In genomic region chr11:61679301-61679700, GRCh38 we compare ENCODE assay signal across 14 cellular contexts. TPM values are rescaled to one million over a fixed set of nuclear protein-coding genes. Genes with fewer than 3 reads are reported as not detected.
DNase-seq lines count a peak whose midpoint lies in the region; ATAC-seq, FAIRE-seq and TF ChIP-seq lines count a peak whose summit lies in the region.
"Had no signal": no experiment of that assay in that cellular context is flagged by ENCODE, and none has a peak within 500 bp of the region (broad histone marks: within the 10 kb centered on the region; RNA-seq: fewer than 3 reads in every experiment).

No MANE protein-coding gene starts in this region.

- peak overlapping the region; percentile 100 for H3K4me2 ChIP-seq in HepG2 (ENCODE audit: low read depth, low read length)

- no peak for DNase-seq in HepG2 (ENCODE audit: low spot score)
- no peak for DNase-seq in right lobe of liver
- DNase-seq in T-cell, result no peak
- peak; percentile 90 for DNase-seq in islet precursor cell
- no peak for DNase-seq in DMS 273 (lab: John Stamatoyannopoulos, UW; ENCODE audit: unreplicated experiment)
- no peak for DNase-seq in activated CD8-positive, alpha-beta memory T cell treated with anti-CD3 and anti-CD28 coated beads for 24 hours
- DNase-seq in substantia nigra (lab: John Stamatoyannopoulos, UW), result no peak
- DNase-seq: activated T-cell treated with anti-CD3 and anti-CD28 coated beads, Interleukin-2, amount 50 U/mL, for 48 hours; DMS79; spleen; SW 1271 had no signal

- intact Hi-C loops in HepG2 (cut with micrococcal nuclease; ENCODE audit: unreplicated experiment) (no loop called here), right lobe of liver (cut with DNase I) (loop anchor here in 1 of 2 donors (10.0 kb wide), 1 partner anchor 56 kb away; no protein-coding TSS in a partner anchor)

- H3K79me2 ChIP-seq in HepG2 (ENCODE audit: insufficient read depth, low read length), result peaks cover 28% of the 10 kb centered on the region

- ATAC-seq in HepG2, result no peak
- ATAC-seq in right lobe of liver, result no peak
- ATAC-seq in T-cell (replicated peaks in 1 of 4), result no peak
- ATAC-seq in HG03521 (IDR thresholded peaks at IDR 0.05; ENCODE audit: unreplicated experiment), result no peak

- H3K27me3 ChIP-seq in HepG2 (ENCODE audit: control insufficient read depth in 1 of 2, insufficient read depth in 2 of 2, low read length in 2 of 2) (peaks cover 0 to 1% of the 10 kb centered on the region in 2 experiments; a peak in 2 of 5 replicates), right lobe of liver (no peaks in the 10 kb centered on the region)
- H3K27me3 ChIP-seq: pancreas had no signal

- in situ Hi-C loops in HepG2 (cut with HindIII; ENCODE audit: extremely low pct_ligation_motif_present, low pct_unique_long_range_greater_than_20kb), result no loop called here

- H3K27me3 Mint-ChIP-seq in T-cell, result peaks cover 5 to 34% of the 10 kb centered on the region in 2 donors

- H3K9ac ChIP-seq in HepG2 (ENCODE audit: insufficient read depth, low read depth, low read length), result no peak overlapping the region

- no peak for TF ChIP-seq CTCF in HepG2 (CRISPR knock-in tag; IDR thresholded peaks at IDR 0.05)
- no peak for TF ChIP-seq CTCF in right lobe of liver (IDR thresholded peaks at IDR 0.05)

- no peak for TF ChIP-seq POLR2A in HepG2 (IDR thresholded peaks at IDR 0.05; ENCODE audit: insufficient read depth in 1 of 2, low read depth in 2 of 2, low read length in 2 of 2)
- TF ChIP-seq POLR2A in right lobe of liver (IDR thresholded peaks at IDR 0.05), result no peak

- peak overlapping the region in 2 of 3 donors; percentile 42 to 72 for H3K4me3 Mint-ChIP-seq in T-cell

- CTCF ChIA-PET in HepG2 (lab: Yijun Ruan, JAX; ENCODE audit: low intra/inter-chr PET ratio, low total read pairs), result interaction anchor here (1.3 to 1.6 kb wide), 2 partner anchors 8 to 54 kb away, joined by 4 to 8 read pairs; no protein-coding TSS in a partner anchor
- CTCF ChIA-PET in T-cell (lab: Charles Lee), result interaction anchor here (1.1 to 2.7 kb wide), 2 partner anchors 54 kb away, joined by 3 to 21 read pairs; no protein-coding TSS in a partner anchor

- H3K27ac ChIP-seq in HepG2 (ENCODE audit: extremely low read length, insufficient read depth, low read length), result no peak overlapping the region
- H3K27ac ChIP-seq in right lobe of liver, result no peak overlapping the region
- H3K27ac ChIP-seq in substantia nigra (ENCODE audit: low read depth, low read length, poor library complexity, severe bottlenecking), result no peak overlapping the region

- BruUV-seq in HepG2 (replicated peaks; lab: Mats Ljungman, UMichigan), result no TSS peak

- H2AFZ ChIP-seq in HepG2 (ENCODE audit: low read length), result no peak overlapping the region

- H3K27ac Mint-ChIP-seq in T-cell, result no peak overlapping the region

- TF ChIP-seq RAD21 in HepG2 (CRISPR knock-in tag; IDR thresholded peaks at IDR 0.05), result no peak

- no peak for FAIRE-seq in HepG2 (lab: Jason Lieb, UNC)
- FAIRE-seq: pancreas had no signal

- 22% methylated on average over 9 of the region's 9 CpGs for WGBS in HepG2 (ENCODE audit: low lambda C conversion rate)
- WGBS in right lobe of liver (ENCODE audit: insufficient coverage, low coverage, low lambda C conversion rate, missing lambda C conversion rate), result 69% methylated on average over 9 of the region's 9 CpGs

- no peaks in the 10 kb centered on the region for H4K20me1 ChIP-seq in HepG2 (ENCODE audit: insufficient read depth, low read length)

- POLR2A ChIA-PET in HepG2 (lab: Yijun Ruan, JAX) (interaction anchor here (0.7 to 1.1 kb wide), 3 partner anchors 12 to 68 kb away, joined by 3 to 10 read pairs (median 3); no protein-coding TSS in a partner anchor), T-cell (lab: Charles Lee) (no interaction called here)

- H3K4me3 ChIP-seq in HepG2 (replicated peaks in 1 of 3; ENCODE audit: insufficient read depth in 1 of 3, low read depth in 2 of 3, low read length in 3 of 3) (peak overlapping the region in 2 of 3 experiments; percentile 11 to 79; a peak in 1 of 6 replicates), right lobe of liver (no peak overlapping the region)
- H3K4me3 ChIP-seq: lung had no signal

- no peaks in the 10 kb centered on the region for H3K9me3 Mint-ChIP-seq in T-cell

- TF ChIP-seq EP300 in HepG2 (IDR thresholded peaks at IDR 0.05; ENCODE audit: low read depth in 2 of 2, low read length in 2 of 2), result no peak
- no peak for TF ChIP-seq EP300 in HepG2 (CRISPR knock-in tag; IDR thresholded peaks at IDR 0.05; ENCODE audit: borderline replicate concordance)

- peaks cover 62% of the 10 kb centered on the region for H3K4me1 ChIP-seq in HepG2 (ENCODE audit: insufficient read depth, low read length)
- H3K4me1 ChIP-seq in right lobe of liver, result no peaks in the 10 kb centered on the region

- H3K36me3 ChIP-seq in HepG2 (replicated peaks in 1 of 2; ENCODE audit: control insufficient read depth in 1 of 2, insufficient read depth in 2 of 2, low read length in 2 of 2) (no peaks in the 10 kb centered on the region), right lobe of liver (no peaks in the 10 kb centered on the region)
- H3K36me3 ChIP-seq: pancreas, spleen had no signal

- peaks cover 5 to 11% (median 7%) of the 10 kb centered on the region in 3 donors for H3K4me1 Mint-ChIP-seq in T-cell

- H3K9me3 ChIP-seq in HepG2 (ENCODE audit: low read length) (no peaks in the 10 kb centered on the region), right lobe of liver (no peaks in the 10 kb centered on the region)
- H3K9me3 ChIP-seq: pancreas, spleen had no signal

- H3K36me3 Mint-ChIP-seq in T-cell, result no peaks in the 10 kb centered on the region

TF ChIP-seq in HepG2, 621 proteins besides CTCF, POLR2A, EP300 and RAD21:
- TF ChIP-seq FOSL2 (CRISPR knock-in tag; IDR thresholded peaks at IDR 0.05) (peak; percentile 39; the same call in 1 of the 2 replicates), ZNF263 (CRISPR knock-in tag; IDR thresholded peaks at IDR 0.05) (peak; percentile 92), ZNF660 (CRISPR knock-in tag; IDR thresholded peaks at IDR 0.05; ENCODE audit: borderline replicate concordance, low read depth) (no peak)

RNA-seq across cellular contexts. Expression of gene DAGLA, which starts 0.9 kb away (rescaled TPM):
- total RNA-seq in HepG2 (2016; rRNA removed; fragmentation: Illumina TruSeq; extraction: Trizol) (2.3 and 3.9 TPM in 2 replicates), right lobe of liver (1 to 10 TPM in 2 of 6 experiments, under 1 TPM in 4; 0.33 to 5.5 (median 0.79) TPM), T-cell (1 to 10 TPM in 1 of 5 donors, under 1 TPM in 4; 0.15 to 1.6 (median 0.23) TPM)
- total RNA-seq in HepG2 (2016; cell fraction: cytosol; rRNA removed; fragmentation: Illumina TruSeq; extraction: Trizol; ENCODE audit: low read depth), result 0.61 and 0.88 TPM in 2 replicates
- total RNA-seq in HepG2 (2016; cell fraction: insoluble cytoplasmic fraction; rRNA removed; fragmentation: Illumina TruSeq; extraction: Trizol), result 2.1 and 3.9 TPM in 2 replicates
- total RNA-seq in HepG2 (2016; cell fraction: membrane; rRNA removed; fragmentation: Illumina TruSeq; extraction: Trizol), result 2.2 and 2.4 TPM in 2 replicates
- total RNA-seq in HepG2 (2016; cell fraction: nucleus; rRNA removed; fragmentation: Illumina TruSeq; extraction: Trizol), result 4.9 and 6.5 TPM in 2 replicates
- 2.6 and 3.3 TPM in 2 replicates for polyA plus RNA-seq in HepG2 (2011; rRNA removed)
- polyA plus RNA-seq in HepG2 (2011; cell fraction: cytosol; rRNA removed), result 1.5 and 2.1 TPM in 2 replicates
- polyA plus RNA-seq in HepG2 (2011; cell fraction: nucleus; rRNA removed), result 12.4 and 14.2 TPM in 2 replicates
- polyA plus RNA-seq in HepG2 (2012), result 2.6 and 5.3 TPM in 2 replicates
- polyA plus RNA-seq in HepG2 (2016; cell fraction: cytosol; fragmentation: Illumina TruSeq; extraction: Trizol; ENCODE audit: low read depth), result 0.45 and 0.67 TPM in 2 replicates
- 2.5 and 3.0 TPM in 2 replicates for polyA plus RNA-seq in HepG2 (2016; cell fraction: insoluble cytoplasmic fraction; fragmentation: Illumina TruSeq; extraction: Trizol; ENCODE audit: low read depth)
- polyA plus RNA-seq in HepG2 (2016; cell fraction: membrane; fragmentation: Illumina TruSeq; extraction: Trizol; ENCODE audit: low read depth), result 1.5 and 1.9 TPM in 2 replicates
- polyA plus RNA-seq in HepG2 (2016; cell fraction: nucleus; fragmentation: Illumina TruSeq; extraction: Trizol; ENCODE audit: insufficient read depth, low read depth), result 14.4 and 14.8 TPM in 2 replicates
- 2.0 and 8.0 TPM in 2 replicates for polyA minus RNA-seq in HepG2 (2011; rRNA and poly(A)+ RNA removed; ENCODE audit: low replicate concordance)
- polyA minus RNA-seq in HepG2 (2011; cell fraction: cytosol; rRNA and poly(A)+ RNA removed), result 2.2 and 3.0 TPM in 2 replicates
- polyA minus RNA-seq in HepG2 (2011; cell fraction: nucleus; rRNA and poly(A)+ RNA removed), result 4.6 TPM in 2 replicates

Comparison
In these comparisons a context has a peak if more than half of its experiments do, and no peak if none do; other contexts are left out.
1. H3K4me3 ChIP-seq: peak in HepG2 (2 of 3); none in right lobe of liver (0 of 3).